Comparison of ENCODE assay signal across 24 cellular contexts in genomic region chr12:1635656-1636055, GRCh38. TPM values are rescaled to one million over a fixed set of nuclear protein-coding genes. Genes with fewer than 3 reads are reported as not detected.
"Had no signal": no experiment of that assay in that cellular context is flagged by ENCODE, and none has a peak within 500 bp of the region (broad histone marks: within the 10 kb centered on the region; RNA-seq: fewer than 3 reads in every experiment).

No MANE protein-coding gene starts in this region.

- H3K4me3 ChIP-seq: ascending aorta, breast epithelium, coronary artery, pancreas, right lobe of liver, tibial nerve, uterus had no signal

- H3K4me1 ChIP-seq: ascending aorta, breast epithelium, uterus had no signal

- H3K9me3 ChIP-seq: ascending aorta, breast epithelium, pancreas, right lobe of liver, tibial nerve, uterus had no signal

- H3K36me3 ChIP-seq: ascending aorta, breast epithelium, pancreas, right lobe of liver, uterus had no signal

- H3K27ac ChIP-seq: ascending aorta, breast epithelium, coronary artery, pancreas, uterus had no signal

- DNase-seq: activated CD4-positive, alpha-beta T cell treated with anti-CD3 and anti-CD28 coated beads, Interleukin-2, amount 50 U/mL, for 4 hours; activated CD4-positive, CD25-positive, alpha-beta regulatory T cell treated with anti-CD3 and anti-CD28 coated beads, Interleukin-2, amount 50 U/mL, for 72 hours; activated effector memory CD4-positive, alpha-beta T cell treated with anti-CD3 and anti-CD28 coated beads, Interleukin-2, amount 50 U/mL, for 16 hours; activated naive CD4-positive, alpha-beta T cell treated with anti-CD3 and anti-CD28 coated beads, Interleukin-2, amount 50 U/mL, for 16 hours; activated T-cell treated with anti-CD3 and anti-CD28 coated beads, Interleukin-2, amount 50 U/mL, for 72 hours; foreskin melanocyte; glutamatergic neuron; hypothalamus; kidney; mammary epithelial cell; pancreas; right lobe of liver; small intestine; stimulated activated CD4-positive, alpha-beta T cell treated with anti-CD3 and anti-CD28 coated beads, Interleukin-15, amount 100 ng/mL, for 24 hours; stimulated activated CD4-positive, alpha-beta T cell treated with anti-CD3 and anti-CD28 coated beads, Interleukin-2, amount 100 ng/mL, for 48 hours; T1000; uterus had no signal

- H3K27me3 ChIP-seq: ascending aorta, breast epithelium, pancreas, right lobe of liver, uterus had no signal

RNA-seq across cellular contexts. Expression of gene WNT5B, which starts 6.6 kb away (rescaled TPM):
- total RNA-seq: activated CD8-positive, alpha-beta memory T cell treated with anti-CD3 and anti-CD28 coated beads for 36 hours; mononuclear cell; pulmonary artery endothelial cell had no signal
